ENCODE assay signal across 8 cellular contexts in genomic region chr3:187777331-187778046, GRCh38. TPM values are rescaled to one million over a fixed set of nuclear protein-coding genes. Genes with fewer than 3 reads are reported as not detected.
A peak's percentile ranks its signal among the peaks of the same experiment; 100 is the strongest.
DNase-seq lines count a peak whose midpoint lies in the region; ATAC-seq lines count a peak whose summit lies in the region.

No MANE protein-coding gene starts in this region.

- peaks cover 41 to 44% of the 10 kb centered on the region in 2 donors for H3K4me1 Mint-ChIP-seq in natural killer cell treated with Interleukin-12 subunit alpha and Interleukin-12 subunit beta and Interleukin-15 and Interleukin-18, amount 100 ng/mL, for 72 hours (ENCODE audit: low read depth in 2 of 2)

- peak; percentile 51 for DNase-seq in stimulated activated CD4-positive, alpha-beta T cell treated with anti-CD3 and anti-CD28 coated beads, Interleukin-1b, Interleukin-23, amount 100 ng/mL, for 48 hours
- no peak for DNase-seq in stimulated activated CD4-positive, alpha-beta T cell treated with anti-CD3 and anti-CD28 coated beads, Interleukin-2, amount 100 ng/mL, for 48 hours
- DNase-seq in MV-4-11 (lab: John Stamatoyannopoulos, UW) (peak; percentile 99), inferior parietal cortex (ENCODE audit: extremely low spot score) (no peak), NCI-H524 (lab: John Stamatoyannopoulos, UW) (no peak), RKO (ENCODE audit: low spot score) (no peak)
- DNase-seq in activated gamma-delta T cell treated with anti-CD3 and anti-CD28 coated beads, Interleukin-2, amount 50 U/mL, for 16 hours (ENCODE audit: low read depth): peak; percentile 12
- peak; percentile 74 for DNase-seq in natural killer cell treated with Interleukin-12 subunit alpha and Interleukin-12 subunit beta and Interleukin-15 and Interleukin-18, amount 100 ng/mL, for 72 hours (ENCODE audit: low spot score)

- peak overlapping the region; percentile 74 for H3K4me3 Mint-ChIP-seq in natural killer cell treated with Interleukin-12 subunit alpha and Interleukin-12 subunit beta and Interleukin-15 and Interleukin-18, amount 100 ng/mL, for 72 hours

- no peaks in the 10 kb centered on the region for H3K36me3 Mint-ChIP-seq in natural killer cell treated with Interleukin-12 subunit alpha and Interleukin-12 subunit beta and Interleukin-15 and Interleukin-18, amount 100 ng/mL, for 72 hours

- H3K27me3 Mint-ChIP-seq in natural killer cell treated with Interleukin-12 subunit alpha and Interleukin-12 subunit beta and Interleukin-15 and Interleukin-18, amount 100 ng/mL, for 72 hours: peaks cover 0 to 3% of the 10 kb centered on the region in 2 donors

- H3K9me3 Mint-ChIP-seq in natural killer cell treated with Interleukin-12 subunit alpha and Interleukin-12 subunit beta and Interleukin-15 and Interleukin-18, amount 100 ng/mL, for 72 hours: no peaks in the 10 kb centered on the region

- peak overlapping the region; percentile 82 to 91 for H3K27ac Mint-ChIP-seq in natural killer cell treated with Interleukin-12 subunit alpha and Interleukin-12 subunit beta and Interleukin-15 and Interleukin-18, amount 100 ng/mL, for 72 hours

- peak; percentile 94 to 95 for ATAC-seq in natural killer cell treated with Interleukin-12 subunit alpha and Interleukin-12 subunit beta and Interleukin-15 and Interleukin-18, amount 100 ng/mL, for 72 hours

RNA-seq across cellular contexts. Expression of gene BCL6, which starts 32.2 kb away (rescaled TPM):
- 100 to 1,000 TPM in 1 of 2 donors, 10 to 100 TPM in 1; 67.8 to 158 TPM for total RNA-seq in natural killer cell treated with Interleukin-12 subunit alpha and Interleukin-12 subunit beta and Interleukin-15 and Interleukin-18, amount 100 ng/mL, for 72 hours

Comparison
In these comparisons a context has a peak if more than half of its experiments do, and no peak if none do; other contexts are left out.
1. DNase-seq: peak in stimulated activated CD4-positive, alpha-beta T cell treated with anti-CD3 and anti-CD28 coated beads, Interleukin-1b, Interleukin-23, amount 100 ng/mL, for 48 hours (single experiment), MV-4-11 (single experiment), activated gamma-delta T cell treated with anti-CD3 and anti-CD28 coated beads, Interleukin-2, amount 50 U/mL, for 16 hours (single experiment) and natural killer cell treated with Interleukin-12 subunit alpha and Interleukin-12 subunit beta and Interleukin-15 and Interleukin-18, amount 100 ng/mL, for 72 hours (single experiment); none in stimulated activated CD4-positive, alpha-beta T cell treated with anti-CD3 and anti-CD28 coated beads, Interleukin-2, amount 100 ng/mL, for 48 hours (0 of 2), inferior parietal cortex (single experiment), NCI-H524 (0 of 2) and RKO (single experiment).